23 cellular contexts compared by ENCODE assay signal in genomic region chr6:25641377-25641776, GRCh38. TPM values are rescaled to one million over a fixed set of nuclear protein-coding genes. Genes with fewer than 3 reads are reported as not detected.
A peak's percentile ranks its signal among the peaks of the same experiment; 100 is the strongest.
DNase-seq lines count a peak whose midpoint lies in the region; ATAC-seq, FAIRE-seq and TF ChIP-seq lines count a peak whose summit lies in the region.
"Had no signal": no experiment of that assay in that cellular context is flagged by ENCODE, and none has a peak within 500 bp of the region (broad histone marks: within the 10 kb centered on the region; RNA-seq: fewer than 3 reads in every experiment).

No MANE protein-coding gene starts in this region.

- in situ Hi-C loops in HepG2 (cut with HindIII; ENCODE audit: extremely low pct_ligation_motif_present, low pct_unique_long_range_greater_than_20kb) = no loop called here

- H3K4me1 Mint-ChIP-seq in Calu3 (ENCODE audit: low read depth, unreplicated experiment) = peaks cover 58% of the 10 kb centered on the region
- H3K4me1 Mint-ChIP-seq: CD4-positive, alpha-beta memory T cell had no signal

- no peaks in the 10 kb centered on the region for H3K27me3 ChIP-seq in HepG2 (ENCODE audit: control insufficient read depth in 1 of 2, insufficient read depth in 2 of 2, low read length in 2 of 2)
- no peaks in the 10 kb centered on the region for H3K27me3 ChIP-seq in right lobe of liver
- H3K27me3 ChIP-seq in pancreas = no peaks in the 10 kb centered on the region
- no peaks in the 10 kb centered on the region for H3K27me3 ChIP-seq in Peyer's patch
- H3K27me3 ChIP-seq: BE2C; BLaER1 treated with 17β-estradiol and CSF1 and Interleukin-3, amounts not matched to agents 10 nM and 100 nM had no signal

- intact Hi-C loops in HepG2 (cut with micrococcal nuclease; ENCODE audit: unreplicated experiment) = loop anchor here (5.0 kb wide), 1 partner anchor 271 kb away; no protein-coding TSS in a partner anchor
- intact Hi-C loops in right lobe of liver (cut with DNase I) = no loop called here
- intact Hi-C loops in Calu3 (cut with micrococcal nuclease; ENCODE audit: unreplicated experiment) = no loop called here
- intact Hi-C loops in pancreas (cut with DNase I) = no loop called here

- TF ChIP-seq EP300 in HepG2 (IDR thresholded peaks at IDR 0.05; ENCODE audit: low read depth in 2 of 2, low read length in 2 of 2) (no peak), HepG2 (CRISPR knock-in tag; IDR thresholded peaks at IDR 0.05; ENCODE audit: borderline replicate concordance) (no peak)

- peak overlapping the region; percentile 45 for H3K27ac Mint-ChIP-seq in Calu3 (ENCODE audit: unreplicated experiment)
- H3K27ac Mint-ChIP-seq: CD4-positive, alpha-beta memory T cell had no signal

- no peak for TF ChIP-seq CTCF in HepG2 (CRISPR knock-in tag; IDR thresholded peaks at IDR 0.05)
- TF ChIP-seq CTCF in right lobe of liver (IDR thresholded peaks at IDR 0.05) = no peak
- no peak for TF ChIP-seq CTCF in Calu3 (IDR thresholded peaks at IDR 0.05; ENCODE audit: unreplicated experiment)
- no peak for TF ChIP-seq CTCF in pancreas (IDR thresholded peaks at IDR 0.05)
- no peak for TF ChIP-seq CTCF in Peyer's patch (IDR thresholded peaks at IDR 0.05)

- TF ChIP-seq RAD21 in HepG2 (CRISPR knock-in tag; IDR thresholded peaks at IDR 0.05) = no peak

- H3K36me3 ChIP-seq in HepG2 (replicated peaks in 1 of 2; ENCODE audit: control insufficient read depth in 1 of 2, insufficient read depth in 2 of 2, low read length in 2 of 2) (no peaks in the 10 kb centered on the region), right lobe of liver (no peaks in the 10 kb centered on the region), pancreas (no peaks in the 10 kb centered on the region), Peyer's patch (no peaks in the 10 kb centered on the region)
- H3K36me3 ChIP-seq: BE2C; BLaER1 treated with 17β-estradiol and CSF1 and Interleukin-3, amounts not matched to agents 10 nM and 100 nM had no signal

- ATAC-seq in HepG2 (peak; percentile 30; the same call in 1 of the 3 replicates), right lobe of liver (no peak), pancreas (no peak)

- WGBS in HepG2 (ENCODE audit: low lambda C conversion rate) = 36% methylated on average over 5 of the region's 5 CpGs
- 61% methylated on average over 5 of the region's 5 CpGs for WGBS in right lobe of liver (ENCODE audit: insufficient coverage, low coverage, low lambda C conversion rate, missing lambda C conversion rate)
- WGBS in pancreas, 2 donors = 69 to 76% methylated on average over 5 of the region's 5 CpGs

- H4K20me1 ChIP-seq in HepG2 (ENCODE audit: insufficient read depth, low read length) = no peaks in the 10 kb centered on the region
- H4K20me1 ChIP-seq: BLaER1 treated with 17β-estradiol and CSF1 and Interleukin-3, amounts not matched to agents 10 nM and 100 nM had no signal

- no TSS peak for BruUV-seq in HepG2 (replicated peaks; lab: Mats Ljungman, UMichigan)
- no TSS peak for BruUV-seq in Calu3 (replicated peaks; lab: Mats Ljungman, UMichigan)

- H3K27me3 Mint-ChIP-seq in Calu3 (ENCODE audit: unreplicated experiment) = no peaks in the 10 kb centered on the region

- DNase-seq in HepG2 (ENCODE audit: low spot score) (no peak), right lobe of liver (no peak), Calu3 (no peak), pancreas (no peak), NCI-H446 (lab: John Stamatoyannopoulos, UW) (no peak), Peyer's patch (no peak), NCI-H1436 (lab: John Stamatoyannopoulos, UW) (no peak)
- DNase-seq: ACHN; AML-193; BE2C; CD4-positive, alpha-beta memory T cell; DMS53; DMS79 treated with DMSO at 0.1 percent for 48 hours; GF-D8; H7; HCEC 1CT had no signal

- FAIRE-seq in HepG2 (lab: Jason Lieb, UNC) = no peak
- FAIRE-seq in pancreas (lab: Jason Lieb, UNC) = no peak
- FAIRE-seq: A204.1, GM12891, GM18507, H1 had no signal

- no peaks in the 10 kb centered on the region for H3K79me2 ChIP-seq in HepG2 (ENCODE audit: insufficient read depth, low read length)

- peak overlapping the region in 1 of 3 experiments; percentile 29; a peak in 1 of 6 replicates for H3K4me3 ChIP-seq in HepG2 (replicated peaks in 1 of 3; ENCODE audit: insufficient read depth in 1 of 3, low read depth in 2 of 3, low read length in 3 of 3)
- H3K4me3 ChIP-seq in right lobe of liver = no peak overlapping the region
- no peak overlapping the region for H3K4me3 ChIP-seq in pancreas
- H3K4me3 ChIP-seq in Peyer's patch = no peak overlapping the region
- H3K4me3 ChIP-seq: BLaER1 treated with 17β-estradiol and CSF1 and Interleukin-3, amounts not matched to agents 10 nM and 100 nM had no signal

- H3K9me3 Mint-ChIP-seq in Calu3 (ENCODE audit: low read depth, unreplicated experiment) = peaks cover 4% of the 10 kb centered on the region

- TF ChIP-seq POLR2A in HepG2 (IDR thresholded peaks at IDR 0.05; ENCODE audit: insufficient read depth in 1 of 2, low read depth in 2 of 2, low read length in 2 of 2) (no peak), right lobe of liver (IDR thresholded peaks at IDR 0.05) (no peak), Peyer's patch (IDR thresholded peaks at IDR 0.05) (no peak)

- peak overlapping the region; percentile 53 for H3K9ac ChIP-seq in HepG2 (ENCODE audit: insufficient read depth, low read depth, low read length)
- H3K9ac ChIP-seq: BLaER1 treated with 17β-estradiol and CSF1 and Interleukin-3, amounts not matched to agents 10 nM and 100 nM had no signal

- POLR2A ChIA-PET in HepG2 (lab: Yijun Ruan, JAX) = interaction anchor here (0.6 to 3.1 kb wide), 8 partner anchors 11 to 404 kb away, joined by 3 to 53 read pairs (median 5); partner anchors contain the start of gene SCGN

- peak overlapping the region; percentile 67 for H3K4me2 ChIP-seq in HepG2 (ENCODE audit: low read depth, low read length)
- H3K4me2 ChIP-seq: BLaER1 treated with 17β-estradiol and CSF1 and Interleukin-3, amounts not matched to agents 10 nM and 100 nM had no signal

- CTCF ChIA-PET in HepG2 (lab: Yijun Ruan, JAX; ENCODE audit: low intra/inter-chr PET ratio, low total read pairs) = no interaction called here
- CTCF ChIA-PET in Calu3 (lab: Charles Lee) = interaction anchor here (0.6 to 2.0 kb wide), 10 partner anchors 11 to 385 kb away, joined by 3 to 13 read pairs (median 4); partner anchors contain the start of genes CARMIL1 and SCGN

- H3K9me3 ChIP-seq in HepG2 (ENCODE audit: low read length) (no peaks in the 10 kb centered on the region), right lobe of liver (no peaks in the 10 kb centered on the region), pancreas (no peaks in the 10 kb centered on the region), Peyer's patch (no peaks in the 10 kb centered on the region)
- H3K9me3 ChIP-seq: BE2C; BLaER1 treated with 17β-estradiol and CSF1 and Interleukin-3, amounts not matched to agents 10 nM and 100 nM had no signal

- no peak overlapping the region for H2AFZ ChIP-seq in HepG2 (ENCODE audit: low read length)

- H3K4me1 ChIP-seq in HepG2 (ENCODE audit: insufficient read depth, low read length) (peaks cover 96% of the 10 kb centered on the region), right lobe of liver (peaks cover 0 to 7% (median 0%) of the 10 kb centered on the region in 4 donors), pancreas (peaks cover 0 to 3% (median 0%) of the 10 kb centered on the region in 3 donors), Peyer's patch (no peaks in the 10 kb centered on the region)
- H3K4me1 ChIP-seq: BLaER1 treated with 17β-estradiol and CSF1 and Interleukin-3, amounts not matched to agents 10 nM and 100 nM had no signal

- H3K4me3 Mint-ChIP-seq in Calu3 (ENCODE audit: low read depth, unreplicated experiment) = no peak overlapping the region
- H3K4me3 Mint-ChIP-seq: CD4-positive, alpha-beta memory T cell had no signal

- H3K36me3 Mint-ChIP-seq in Calu3 (ENCODE audit: insufficient read depth, unreplicated experiment) = peaks cover 4% of the 10 kb centered on the region
- H3K36me3 Mint-ChIP-seq: CD4-positive, alpha-beta memory T cell had no signal

- peak overlapping the region; percentile 89 for H3K27ac ChIP-seq in HepG2 (ENCODE audit: extremely low read length, insufficient read depth, low read length)
- H3K27ac ChIP-seq in right lobe of liver = no peak overlapping the region
- H3K27ac ChIP-seq in pancreas = peak overlapping the region; percentile 15 to 30 (median 24)
- no peak overlapping the region for H3K27ac ChIP-seq in Peyer's patch
- H3K27ac ChIP-seq: BLaER1 treated with 17β-estradiol and CSF1 and Interleukin-3, amounts not matched to agents 10 nM and 100 nM had no signal

TF ChIP-seq in HepG2, 621 proteins besides CTCF, POLR2A, EP300 and RAD21 (continues in another document):
- TF ChIP-seq KDM1A (CRISPR knock-in tag; IDR thresholded peaks at IDR 0.05) (no peak), PITX1 (CRISPR knock-in tag; IDR thresholded peaks at IDR 0.05) (0 out of 2 replicates have a peak, but pooled peaks have one; percentile 30)

RNA-seq across cellular contexts. Expression of gene SCGN, which starts 10.6 kb away (rescaled TPM):
- total RNA-seq in HepG2 (2016; rRNA removed; fragmentation: Illumina TruSeq; extraction: Trizol) = 29.0 and 45.4 TPM in 2 replicates
- total RNA-seq in HepG2 (2016; cell fraction: cytosol; rRNA removed; fragmentation: Illumina TruSeq; extraction: Trizol; ENCODE audit: low read depth) = 4.4 and 5.6 TPM in 2 replicates
- total RNA-seq in HepG2 (2016; cell fraction: insoluble cytoplasmic fraction; rRNA removed; fragmentation: Illumina TruSeq; extraction: Trizol) = 27.9 and 49.4 TPM in 2 replicates
- 10.6 and 11.2 TPM in 2 replicates for total RNA-seq in HepG2 (2016; cell fraction: membrane; rRNA removed; fragmentation: Illumina TruSeq; extraction: Trizol)
- 10.5 and 10.7 TPM in 2 replicates for total RNA-seq in HepG2 (2016; cell fraction: nucleus; rRNA removed; fragmentation: Illumina TruSeq; extraction: Trizol)
- 2.1 and 2.9 TPM in 2 replicates for polyA plus RNA-seq in HepG2 (2011; rRNA removed)
- polyA plus RNA-seq in HepG2 (2011; cell fraction: cytosol; rRNA removed) = 2.7 and 3.3 TPM in 2 replicates
- polyA plus RNA-seq in HepG2 (2011; cell fraction: nucleus; rRNA removed) = 0.71 and 0.87 TPM in 2 replicates
- 3.0 and 8.3 TPM in 2 replicates for polyA plus RNA-seq in HepG2 (2012)
- 4.5 and 4.7 TPM in 2 replicates for polyA plus RNA-seq in HepG2 (2016; cell fraction: cytosol; fragmentation: Illumina TruSeq; extraction: Trizol; ENCODE audit: low read depth)
- 43.5 and 45.3 TPM in 2 replicates for polyA plus RNA-seq in HepG2 (2016; cell fraction: insoluble cytoplasmic fraction; fragmentation: Illumina TruSeq; extraction: Trizol; ENCODE audit: low read depth)
- polyA plus RNA-seq in HepG2 (2016; cell fraction: membrane; fragmentation: Illumina TruSeq; extraction: Trizol; ENCODE audit: low read depth) = 8.0 and 8.2 TPM in 2 replicates
- 14.9 and 15.4 TPM in 2 replicates for polyA plus RNA-seq in HepG2 (2016; cell fraction: nucleus; fragmentation: Illumina TruSeq; extraction: Trizol; ENCODE audit: insufficient read depth, low read depth)
- polyA minus RNA-seq in HepG2 (2011; rRNA and poly(A)+ RNA removed; ENCODE audit: low replicate concordance) = 2.1 TPM in 1 of 2 replicates, not detected in the other
- polyA minus RNA-seq in HepG2 (2011; cell fraction: cytosol; rRNA and poly(A)+ RNA removed) = 0.89 and 1.1 TPM in 2 replicates
- polyA minus RNA-seq in HepG2 (2011; cell fraction: nucleus; rRNA and poly(A)+ RNA removed) = 0.52 TPM in 1 of 2 replicates, not detected in the other
- 1 to 10 TPM in 3 of 6 experiments, under 1 TPM in 3; 0.74 to 2.2 (median 0.99) TPM for total RNA-seq in right lobe of liver
- total RNA-seq in Calu3 (2022) = 3.5 and 3.7 TPM in 2 replicates
- 10 to 100 TPM; 13.4 to 63.2 (median 26.3) TPM for total RNA-seq in pancreas
- 100 to 1,000 TPM in 1 of 2 donors, 10 to 100 TPM in 1; 32.3 to 224 TPM for polyA plus RNA-seq in pancreas
- total RNA-seq in Peyer's patch = 10 to 100 TPM in 2 of 4 donors, 1 to 10 TPM in 2; 4.1 to 13.0 (median 9.6) TPM
- total RNA-seq: CD4-positive, alpha-beta memory T cell; Daoy; G401; H1; H7 had no signal
- polyA plus RNA-seq: CD4-positive, alpha-beta memory T cell; H1 had no signal

Comparison
In these comparisons a context has a peak if more than half of its experiments do, and no peak if none do; other contexts are left out.
1. H3K27ac ChIP-seq: peak in HepG2 (single experiment) and pancreas (4 of 4); none in right lobe of liver (0 of 3) and Peyer's patch (0 of 4).